ENCODE assay signal across 8 cellular contexts in the genomic region with DNA sequence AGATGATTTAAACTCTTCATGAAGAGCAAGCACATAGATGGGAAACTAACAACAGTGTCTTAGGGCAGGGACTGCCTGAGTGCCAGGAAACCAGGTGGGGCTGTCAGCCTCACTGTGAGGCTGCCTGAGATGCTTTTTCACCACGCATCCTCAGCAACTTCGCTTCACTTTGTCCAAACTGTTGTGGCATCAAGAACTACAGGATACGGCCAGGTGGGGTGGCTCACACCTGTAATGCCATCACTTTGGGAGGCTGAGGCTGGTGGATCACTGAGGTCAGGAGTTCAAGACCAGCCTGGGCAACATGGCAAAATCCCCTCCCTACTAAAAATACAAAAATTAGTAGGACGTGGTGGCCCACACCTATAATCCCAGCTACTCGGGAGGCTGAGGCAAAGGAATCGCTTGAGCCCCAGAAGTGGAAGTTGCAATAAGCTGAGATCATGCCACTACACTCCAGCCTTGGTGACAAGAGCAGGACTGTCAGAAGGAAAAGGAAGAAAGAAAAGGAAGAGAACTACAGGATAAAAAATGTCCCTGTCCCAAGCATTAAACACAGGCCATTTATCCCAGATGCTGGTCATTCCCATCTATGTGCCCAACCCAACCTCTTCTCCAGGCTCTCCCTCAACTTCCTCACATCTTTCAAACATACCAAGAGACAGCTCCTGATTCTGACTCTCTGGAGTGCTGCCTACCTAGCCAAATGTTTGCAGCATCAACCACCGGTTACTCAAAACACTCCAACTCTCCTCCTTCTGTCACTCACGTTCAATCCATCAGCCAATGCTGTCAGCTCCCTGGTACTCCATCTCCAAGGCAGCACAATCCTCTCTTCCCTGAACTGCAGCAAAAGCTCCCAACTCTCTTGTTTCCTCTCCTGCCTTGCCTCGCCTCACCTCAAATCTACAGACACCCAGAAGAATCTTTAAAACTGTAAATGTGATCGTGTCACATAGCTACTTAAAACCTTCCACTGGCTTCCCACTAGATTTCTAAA. TPM values are rescaled to one million over a fixed set of nuclear protein-coding genes. Genes with fewer than 3 reads are reported as not detected.
DNase-seq lines count a peak whose midpoint lies in the region; ATAC-seq, FAIRE-seq and TF ChIP-seq lines count a peak whose summit lies in the region.
"Had no signal": no experiment of that assay in that cellular context is flagged by ENCODE, and none has a peak within 500 bp of the region (broad histone marks: within the 10 kb centered on the region; RNA-seq: fewer than 3 reads in every experiment).

No MANE protein-coding gene starts in this region.

- no peak for FAIRE-seq in HTR-8/SVneo (lab: Jason Lieb, UNC)

- no peaks in the 10 kb centered on the region for H3K27me3 ChIP-seq in foreskin keratinocyte

- no peak for ATAC-seq in T-helper 17 cell
- ATAC-seq in foreskin keratinocyte = no peak

- H3K4me3 ChIP-seq in skin epidermis = peak overlapping the region; percentile 82 to 100 (median 94)

- POLR2A ChIA-PET in HEK293T (lab: Yijun Ruan, JAX) = interaction anchor here (0.8 to 1.6 kb wide), 12 partner anchors 9 to 152 kb away, joined by 3 to 14 read pairs (median 4); partner anchors contain the start of gene GAA

- peak overlapping the region; percentile 97 for H3K4me3 Mint-ChIP-seq in T-helper 17 cell

- H3K27ac ChIP-seq in foreskin keratinocyte (peak overlapping the region; percentile 63), skin epidermis (peak overlapping the region in 12 of 21 experiments; percentile 10 to 99 (median 98))

- H3K9me3 ChIP-seq in T-helper 17 cell (ENCODE audit: control insufficient read depth, low read length, poor library complexity, severe bottlenecking) = no peaks in the 10 kb centered on the region

- TF ChIP-seq CTCF in foreskin keratinocyte (conservative IDR thresholded peaks at IDR 0.05) = no peak
- no peak for TF ChIP-seq CTCF in GM13976 (IDR thresholded peaks at IDR 0.05; ENCODE audit: borderline replicate concordance, control extremely low read depth, extremely low read depth, insufficient read depth, missing control alignments)

- H3K4me1 Mint-ChIP-seq in T-helper 17 cell = peaks cover 30% of the 10 kb centered on the region

- CTCF ChIA-PET in HEK293T (lab: Yijun Ruan, JAX) = interaction anchor here (0.6 to 1.0 kb wide), 3 partner anchors 21 to 953 kb away, joined by 3 to 5 read pairs (median 3); no protein-coding TSS in a partner anchor

- in situ Hi-C loops in GM13976 (cut with MboI; ENCODE audit: low sequenced_read_pairs, unreplicated experiment) (no loop called here), ACHN (cut with HindIII; ENCODE audit: low pct_ligation_motif_present, low pct_unique_long_range_greater_than_20kb, low sequenced_read_pairs) (no loop called here)

- no peaks in the 10 kb centered on the region for H3K27me3 Mint-ChIP-seq in T-helper 17 cell

- H3K27ac Mint-ChIP-seq in T-helper 17 cell = peak overlapping the region; percentile 94

- DNase-seq in HEK293T (ENCODE audit: extremely low spot score) = no peak
- DNase-seq in T-helper 17 cell = no peak
- no peak for DNase-seq in foreskin keratinocyte
- no peak for DNase-seq in GM13976 (ENCODE audit: low spot score)
- no peak for DNase-seq in ACHN
- no peak for DNase-seq in HTR-8/SVneo (ENCODE audit: insufficient read length, low spot score)

- H3K36me3 Mint-ChIP-seq in T-helper 17 cell (ENCODE audit: low read depth) = peaks cover 6% of the 10 kb centered on the region

- H3K4me1 ChIP-seq in foreskin keratinocyte = no peaks in the 10 kb centered on the region

TF ChIP-seq in HEK293T, 16 proteins besides CTCF, POLR2A, EP300 and RAD21:
- TF ChIP-seq PKNOX1 (IDR thresholded peaks at IDR 0.05) = peak; percentile 74
- no peak for TF ChIP-seq FOXA1 (IDR thresholded peaks at IDR 0.05)

RNA-seq across cellular contexts. Expression of gene EIF4A3, which starts 1.6 kb away (rescaled TPM):
- total RNA-seq in T-helper 17 cell (10 to 100 TPM; 86.2 to 92.2 TPM), foreskin keratinocyte (104 and 105 TPM in 2 replicates)
- 96.1 and 105 TPM in 2 replicates for polyA plus RNA-seq in foreskin keratinocyte

RNA-seq across cellular contexts. Expression of gene CARD14, which starts 24.5 kb away (rescaled TPM):
- total RNA-seq in T-helper 17 cell = not detected
- 0.04 and 0.24 TPM in 2 replicates for total RNA-seq in foreskin keratinocyte
- polyA plus RNA-seq in foreskin keratinocyte = 0.10 TPM in 2 replicates
- total RNA-seq: RPMI7951 had no signal

RNA-seq across cellular contexts. Expression of gene GAA, which starts 44.0 kb away (rescaled TPM):
- total RNA-seq in T-helper 17 cell (10 to 100 TPM; 16.7 to 23.8 TPM), foreskin keratinocyte (4.0 and 8.1 TPM in 2 replicates)
- 4.0 and 8.0 TPM in 2 replicates for polyA plus RNA-seq in foreskin keratinocyte
